10 cellular contexts compared by ENCODE assay signal in genomic region chr2:28868611-28869010, GRCh38. TPM values are rescaled to one million over a fixed set of nuclear protein-coding genes. Genes with fewer than 3 reads are reported as not detected.
DNase-seq lines count a peak whose midpoint lies in the region; ATAC-seq and TF ChIP-seq lines count a peak whose summit lies in the region.
"Had no signal": no experiment of that assay in that cellular context is flagged by ENCODE, and none has a peak within 500 bp of the region (broad histone marks: within the 10 kb centered on the region; RNA-seq: fewer than 3 reads in every experiment).

No MANE protein-coding gene starts in this region.

- DNase-seq in Calu3 (no peak), NCI-H82 (lab: John Stamatoyannopoulos, UW) (peak; percentile 85), neuronal stem cell (ENCODE audit: low spot score) (no peak), aorta (no peak), Peyer's patch (no peak)
- DNase-seq: cortex of kidney, SHP77 had no signal

- no TSS peak for BruUV-seq in Calu3 (replicated peaks; lab: Mats Ljungman, UMichigan)

- peaks cover 28 to 30% of the 10 kb centered on the region in 2 donors for H3K4me1 ChIP-seq in duodenal mucosa (ENCODE audit: control insufficient read depth in 1 of 2, insufficient read depth in 2 of 2, low read length in 2 of 2)
- peaks cover 3 to 8% of the 10 kb centered on the region in 2 donors for H3K4me1 ChIP-seq in neuronal stem cell (ENCODE audit: control insufficient read depth in 2 of 2, insufficient read depth in 1 of 2, low read depth in 1 of 2, low read length in 2 of 2)
- peaks cover 0 to 7% of the 10 kb centered on the region in 2 donors for H3K4me1 ChIP-seq in aorta (ENCODE audit: control insufficient read depth in 1 of 2, insufficient read depth in 2 of 2, low read length in 2 of 2)
- H3K4me1 ChIP-seq in Peyer's patch = peaks cover 0 to 38% (median 7%) of the 10 kb centered on the region in 4 donors

- no peak overlapping the region for H3K23ac ChIP-seq in neuronal stem cell (ENCODE audit: low read depth, low read length, poor library complexity)

- no peak overlapping the region for H4K8ac ChIP-seq in neuronal stem cell (ENCODE audit: low read depth, low read length)

- intact Hi-C loops in Calu3 (cut with micrococcal nuclease; ENCODE audit: unreplicated experiment) = no loop called here
- intact Hi-C loops in aorta (cut with DNase I) = no loop called here

- no peaks in the 10 kb centered on the region for H3K36me3 ChIP-seq in duodenal mucosa (ENCODE audit: control insufficient read depth in 1 of 2, insufficient read depth in 2 of 2, low read length in 2 of 2)
- peaks cover 3 to 42% of the 10 kb centered on the region in 2 donors for H3K36me3 ChIP-seq in neuronal stem cell (replicated peaks in 1 of 2; ENCODE audit: control insufficient read depth in 2 of 2, insufficient read depth in 2 of 2, low read length in 2 of 2)
- H3K36me3 ChIP-seq in aorta (ENCODE audit: control insufficient read depth in 1 of 2, insufficient read depth in 2 of 2, low read length in 1 of 2) = no peaks in the 10 kb centered on the region
- H3K36me3 ChIP-seq in Peyer's patch = no peaks in the 10 kb centered on the region

- CTCF ChIA-PET in Calu3 (lab: Charles Lee) = no interaction called here

- no peak overlapping the region for H3K27ac ChIP-seq in duodenal mucosa (ENCODE audit: low read depth, low read length)
- no peak overlapping the region for H3K27ac ChIP-seq in neuronal stem cell (replicated peaks; ENCODE audit: low read length)
- no peak overlapping the region for H3K27ac ChIP-seq in aorta (ENCODE audit: low read depth in 1 of 2, low read length in 2 of 2)
- no peak overlapping the region for H3K27ac ChIP-seq in Peyer's patch

- WGBS in neuronal stem cell (ENCODE audit: extremely low coverage in 2 of 2, insufficient read length in 2 of 2, insufficient replicate concordance in 1 of 2), 2 donors = no CpG with 5 or more reads among the region's 12 CpGs
- 80 to 84% methylated on average over 12 of the region's 12 CpGs for WGBS in aorta, 2 donors

- H3K27me3 Mint-ChIP-seq in Calu3 (ENCODE audit: unreplicated experiment) = no peaks in the 10 kb centered on the region

- H3K27me3 ChIP-seq in duodenal mucosa (ENCODE audit: control insufficient read depth in 1 of 2, insufficient read depth in 2 of 2, low read length in 2 of 2) (no peaks in the 10 kb centered on the region), neuronal stem cell (ENCODE audit: control insufficient read depth in 3 of 3, insufficient read depth in 3 of 3, low read depth in 1 of 3, low read length in 3 of 3) (no peaks in the 10 kb centered on the region), aorta (ENCODE audit: control insufficient read depth in 1 of 2, insufficient read depth in 2 of 2, low read length in 1 of 2) (no peaks in the 10 kb centered on the region), Peyer's patch (no peaks in the 10 kb centered on the region)

- H3K9me3 Mint-ChIP-seq in Calu3 (ENCODE audit: low read depth, unreplicated experiment) = no peaks in the 10 kb centered on the region

- TF ChIP-seq CTCF in Calu3 (IDR thresholded peaks at IDR 0.05; ENCODE audit: unreplicated experiment) (no peak), Peyer's patch (IDR thresholded peaks at IDR 0.05) (no peak)

- no peak overlapping the region for H2AK5ac ChIP-seq in neuronal stem cell (ENCODE audit: low read depth, low read length)

- no peak for TF ChIP-seq POLR2A in Peyer's patch (IDR thresholded peaks at IDR 0.05)

- H2AFZ ChIP-seq in neuronal stem cell (ENCODE audit: low read length) = no peak overlapping the region

- peak overlapping the region in 1 of 2 donors; percentile 26 for H3K9ac ChIP-seq in duodenal mucosa (ENCODE audit: low read depth in 1 of 2, low read length in 2 of 2)
- no peak overlapping the region for H3K9ac ChIP-seq in neuronal stem cell (ENCODE audit: low read depth, low read length, poor library complexity)

- H3K18ac ChIP-seq in neuronal stem cell (ENCODE audit: low read length) = no peak overlapping the region

- peak overlapping the region; percentile 30 for H3K4me2 ChIP-seq in neuronal stem cell (ENCODE audit: insufficient read depth, low read length, poor library complexity, severe bottlenecking)

- H3K4me3 ChIP-seq in duodenal mucosa (ENCODE audit: low read depth in 1 of 2, low read length in 2 of 2) = peak overlapping the region; percentile 98 to 100
- peak overlapping the region in 1 of 2 donors; percentile 91 for H3K4me3 ChIP-seq in neuronal stem cell (ENCODE audit: low read length in 2 of 2)
- no peak overlapping the region for H3K4me3 ChIP-seq in aorta (ENCODE audit: low read length in 2 of 2)
- H3K4me3 ChIP-seq in Peyer's patch = peak overlapping the region in 2 of 4 donors; percentile 83 to 89

- H3K4me3 Mint-ChIP-seq in Calu3 (ENCODE audit: low read depth, unreplicated experiment) = peak overlapping the region; percentile 92

- H3K14ac ChIP-seq in neuronal stem cell (ENCODE audit: low read length) = no peak overlapping the region

- H3K36me3 Mint-ChIP-seq in Calu3 (ENCODE audit: insufficient read depth, unreplicated experiment) = peaks cover 44% of the 10 kb centered on the region

- no peak overlapping the region for H3K4ac ChIP-seq in neuronal stem cell (ENCODE audit: low read length)

- H3K79me1 ChIP-seq in neuronal stem cell (ENCODE audit: low read depth, low read length) = peaks cover 7% of the 10 kb centered on the region

- H2BK120ac ChIP-seq in neuronal stem cell (ENCODE audit: low read depth, low read length) = no peak overlapping the region

- H2BK5ac ChIP-seq in neuronal stem cell (ENCODE audit: low read length) = no peak overlapping the region

- no peak overlapping the region for H4K91ac ChIP-seq in neuronal stem cell (ENCODE audit: low read depth, low read length, poor library complexity)

- ATAC-seq in HG03025 (IDR thresholded peaks at IDR 0.05; ENCODE audit: low FRiP score, unreplicated experiment) (no peak), aorta (ENCODE audit: low FRiP score) (no peak), GM18517 (IDR thresholded peaks at IDR 0.05; ENCODE audit: unreplicated experiment) (no peak)

- no peak overlapping the region for H2BK15ac ChIP-seq in neuronal stem cell (ENCODE audit: low read length)

- no peak overlapping the region for H2BK12ac ChIP-seq in neuronal stem cell (ENCODE audit: low read length)

- H3K9me3 ChIP-seq in duodenal mucosa (ENCODE audit: control insufficient read depth in 1 of 2, low read length in 2 of 2) (no peaks in the 10 kb centered on the region), neuronal stem cell (replicated peaks in 1 of 2; ENCODE audit: control insufficient read depth in 2 of 2, insufficient read depth in 1 of 2, low read depth in 1 of 2, low read length in 2 of 2) (no peaks in the 10 kb centered on the region), aorta (ENCODE audit: control insufficient read depth, low read length) (no peaks in the 10 kb centered on the region), Peyer's patch (no peaks in the 10 kb centered on the region)

- H3K27ac Mint-ChIP-seq in Calu3 (ENCODE audit: unreplicated experiment) = no peak overlapping the region

- H3K4me1 Mint-ChIP-seq in Calu3 (ENCODE audit: low read depth, unreplicated experiment) = peaks cover 25% of the 10 kb centered on the region

RNA-seq across cellular contexts. Expression of gene TRMT61B, which starts 1.5 kb away (rescaled TPM):
- total RNA-seq in Calu3 (2022) (17.0 and 18.1 TPM in 2 replicates), aorta (10 to 100 TPM in 1 of 2 donors, 1 to 10 TPM in 1; 8.1 to 14.7 TPM), Peyer's patch (10 to 100 TPM; 12.6 to 19.0 (median 16.6) TPM)
- polyA plus RNA-seq in neuronal stem cell (2013, experiment 1 of 2) = 21.0 TPM
- polyA plus RNA-seq in neuronal stem cell (2013, experiment 2 of 2) = 22.0 TPM
- polyA plus RNA-seq in aorta = 10 to 100 TPM; 14.1 to 15.9 TPM

RNA-seq across cellular contexts. Expression of gene WDR43, which starts 25.9 kb away (rescaled TPM):
- 84.4 and 85.6 TPM in 2 replicates for total RNA-seq in Calu3 (2022)
- 26.3 TPM for polyA plus RNA-seq in neuronal stem cell (2013, experiment 1 of 2)
- 26.6 TPM for polyA plus RNA-seq in neuronal stem cell (2013, experiment 2 of 2)
- total RNA-seq in aorta = 10 to 100 TPM; 41.4 to 53.1 TPM
- polyA plus RNA-seq in aorta = 10 to 100 TPM in 1 of 2 donors, 1 to 10 TPM in 1; 9.0 to 17.3 TPM
- 10 to 100 TPM; 17.4 to 98.2 (median 24.4) TPM for total RNA-seq in Peyer's patch

RNA-seq across cellular contexts. Expression of gene SPDYA, which starts 58.0 kb away (rescaled TPM):
- total RNA-seq in Calu3 (2022) = 1.2 and 2.0 TPM in 2 replicates
- 0.13 TPM for polyA plus RNA-seq in neuronal stem cell (2013, experiment 1 of 2)
- polyA plus RNA-seq in neuronal stem cell (2013, experiment 2 of 2) = 0.32 TPM
- total RNA-seq in aorta = 1 to 10 TPM; 2.8 to 5.3 TPM
- polyA plus RNA-seq in aorta = under 1 TPM in 1 of 2 donors, not detected in 1; 0.59 TPM
- under 1 TPM in 2 of 4 donors, not detected in 2; 0.35 to 0.80 TPM for total RNA-seq in Peyer's patch

Comparison
In these comparisons a context has a peak if more than half of its experiments do, and no peak if none do; other contexts are left out.
1. H3K4me3 ChIP-seq: peak in duodenal mucosa (2 of 2); none in aorta (0 of 2).